Comparison of ENCODE assay signal across 8 cellular contexts in genomic region chr6:84033523-84034451, GRCh38. TPM values are rescaled to one million over a fixed set of nuclear protein-coding genes. Genes with fewer than 3 reads are reported as not detected.
DNase-seq lines count a peak whose midpoint lies in the region; ATAC-seq and TF ChIP-seq lines count a peak whose summit lies in the region.

Gene MRAP2, plus strand, starts transcription at chr6:84033772. Its CDS starts 21,547 bp downstream, at chr6:84055319.

- H3K9me3 ChIP-seq in CD8-positive, alpha-beta T cell (ENCODE audit: low read length) = no peaks in the 10 kb centered on the region
- no peaks in the 10 kb centered on the region for H3K9me3 ChIP-seq in colonic mucosa
- H3K9me3 ChIP-seq in transverse colon = no peaks in the 10 kb centered on the region

- no peaks in the 10 kb centered on the region for H3K36me3 Mint-ChIP-seq in CD8-positive, alpha-beta T cell
- H3K36me3 Mint-ChIP-seq in activated CD4-positive, alpha-beta T cell treated with anti-CD3 and anti-CD28 coated beads, Interleukin-2, amount 10 ng/mL, durations not matched to agents 24 days and 14 days (ENCODE audit: low read depth) = no peaks in the 10 kb centered on the region

- no peaks in the 10 kb centered on the region for H3K9me3 Mint-ChIP-seq in CD8-positive, alpha-beta T cell
- no peaks in the 10 kb centered on the region for H3K9me3 Mint-ChIP-seq in activated CD4-positive, alpha-beta T cell treated with anti-CD3 and anti-CD28 coated beads, Interleukin-2, amount 10 ng/mL, durations not matched to agents 24 days and 14 days

- in situ Hi-C loops in transverse colon (cut with MboI; ENCODE audit: low pct_ligation_motif_present in 1 of 4, low pct_unique_long_range_greater_than_20kb in 1 of 4, low sequenced_read_pairs in 3 of 4) = no loop called here

- no peak for TF ChIP-seq POLR2A in transverse colon (IDR thresholded peaks at IDR 0.05)

- H3K27ac ChIP-seq in CD8-positive, alpha-beta T cell (ENCODE audit: low read depth, low read length) = no peak within 1 kb of the TSS
- peak within 1 kb of the TSS; percentile 65 for H3K27ac ChIP-seq in colonic mucosa
- peak within 1 kb of the TSS; percentile 50 to 65 (median 60) for H3K27ac ChIP-seq in transverse colon

- intact Hi-C loops in CD8-positive, alpha-beta T cell (cut with DNase I, micrococcal nuclease) = no loop called here
- intact Hi-C loops in colonic mucosa (cut with DNase I) (no loop called here), transverse colon (cut with DNase I; ENCODE audit: low total_unique reads) (no loop called here)
- intact Hi-C loops in activated CD4-positive, alpha-beta T cell treated with anti-CD3 and anti-CD28 coated beads, Interleukin-2, amount 10 ng/mL, durations not matched to agents 24 days and 14 days (cut with micrococcal nuclease) = no loop called here

- no peaks in the 10 kb centered on the region for H3K4me1 ChIP-seq in CD8-positive, alpha-beta T cell (ENCODE audit: insufficient read depth, low read length)
- H3K4me1 ChIP-seq in colonic mucosa (no peaks in the 10 kb centered on the region), transverse colon (peaks cover 0 to 13% (median 4%) of the 10 kb centered on the region in 4 donors)

- no peak for DNase-seq in CD8-positive, alpha-beta T cell
- peak; percentile 2 for DNase-seq in NCI-H460 (ENCODE audit: extremely low read depth, low read depth)
- DNase-seq in colonic mucosa = peak; percentile 45
- DNase-seq in lung microvascular endothelial cell (ENCODE audit: low read depth in 2 of 2) = peak; percentile 3 to 21
- peak; percentile 50 for DNase-seq in transverse colon
- DNase-seq in OCI-M2 (lab: John Stamatoyannopoulos, UW; ENCODE audit: unreplicated experiment) = no peak
- DNase-seq in activated CD4-positive, alpha-beta T cell treated with anti-CD3 and anti-CD28 coated beads, Interleukin-2, amount 10 ng/mL, durations not matched to agents 24 days and 14 days = no peak

- H3K4me3 Mint-ChIP-seq in CD8-positive, alpha-beta T cell = peak within 1 kb of the TSS; percentile 22
- H3K4me3 Mint-ChIP-seq in activated CD4-positive, alpha-beta T cell treated with anti-CD3 and anti-CD28 coated beads, Interleukin-2, amount 10 ng/mL, durations not matched to agents 24 days and 14 days = no peak within 1 kb of the TSS

- peaks cover 56% of the 10 kb centered on the region for H3K27me3 Mint-ChIP-seq in CD8-positive, alpha-beta T cell (ENCODE audit: low read depth)
- H3K27me3 Mint-ChIP-seq in activated CD4-positive, alpha-beta T cell treated with anti-CD3 and anti-CD28 coated beads, Interleukin-2, amount 10 ng/mL, durations not matched to agents 24 days and 14 days = peaks cover 36% of the 10 kb centered on the region

- POLR2A ChIA-PET in CD8-positive, alpha-beta T cell (lab: Charles Lee) = no interaction called here

- TF ChIP-seq EP300 in transverse colon (IDR thresholded peaks at IDR 0.05; ENCODE audit: low read depth) = no peak

- no peak for TF ChIP-seq CTCF in CD8-positive, alpha-beta T cell (IDR thresholded peaks at IDR 0.05)
- TF ChIP-seq CTCF in colonic mucosa (IDR thresholded peaks at IDR 0.05) (no peak), transverse colon (IDR thresholded peaks at IDR 0.05) (no peak)

- CTCF ChIA-PET in CD8-positive, alpha-beta T cell (lab: Charles Lee) = no interaction called here

- WGBS in transverse colon (ENCODE audit: low coverage in 1 of 2), 2 donors = 3% methylated on average over 62 of the region's 78 CpGs; no CpG with 5 or more reads in 1 of the 2 donors

- no peaks in the 10 kb centered on the region for H3K27me3 ChIP-seq in CD8-positive, alpha-beta T cell (ENCODE audit: insufficient read depth, low read length)
- H3K27me3 ChIP-seq in colonic mucosa (no peaks in the 10 kb centered on the region), transverse colon (peaks cover 25% of the 10 kb centered on the region)

- H3K4me3 ChIP-seq in CD8-positive, alpha-beta T cell (ENCODE audit: low read depth, low read length) = no peak within 1 kb of the TSS
- H3K4me3 ChIP-seq in colonic mucosa (peak within 1 kb of the TSS; percentile 54), transverse colon (peak within 1 kb of the TSS; percentile 34 to 64 (median 48))

- no peaks in the 10 kb centered on the region for H3K36me3 ChIP-seq in CD8-positive, alpha-beta T cell (ENCODE audit: insufficient read depth, low read length)
- H3K36me3 ChIP-seq in colonic mucosa (no peaks in the 10 kb centered on the region), transverse colon (no peaks in the 10 kb centered on the region)

- H3K4me1 Mint-ChIP-seq in CD8-positive, alpha-beta T cell (ENCODE audit: low read depth) = peaks cover 3% of the 10 kb centered on the region
- H3K4me1 Mint-ChIP-seq in activated CD4-positive, alpha-beta T cell treated with anti-CD3 and anti-CD28 coated beads, Interleukin-2, amount 10 ng/mL, durations not matched to agents 24 days and 14 days = no peaks in the 10 kb centered on the region

- peak within 1 kb of the TSS; percentile 46 to 69 for H3K9ac ChIP-seq in colonic mucosa (ENCODE audit: low read depth in 2 of 2, low read length in 2 of 2)

- no peak for ATAC-seq in CD8-positive, alpha-beta T cell
- ATAC-seq in GM21529 (IDR thresholded peaks at IDR 0.05; ENCODE audit: unreplicated experiment) = peak; percentile 58

- H3K27ac Mint-ChIP-seq in CD8-positive, alpha-beta T cell = no peak within 1 kb of the TSS
- H3K27ac Mint-ChIP-seq in activated CD4-positive, alpha-beta T cell treated with anti-CD3 and anti-CD28 coated beads, Interleukin-2, amount 10 ng/mL, durations not matched to agents 24 days and 14 days = no peak within 1 kb of the TSS

RNA-seq across cellular contexts. Expression of gene MRAP2, which starts in this region (rescaled TPM):
- total RNA-seq in CD8-positive, alpha-beta T cell = not detected
- 0.87 and 0.95 TPM in 2 replicates for total RNA-seq in NCI-H460 (2014; rRNA removed; shearing (Covaris generic))
- polyA plus RNA-seq in NCI-H460 (2014; cell fraction: nucleus; rRNA removed) = 2.8 and 4.2 TPM in 2 replicates
- total RNA-seq in colonic mucosa (10 to 100 TPM in 1 of 2 donors, 1 to 10 TPM in 1; 7.3 to 14.6 TPM), lung microvascular endothelial cell (1.3 and 1.8 TPM in 2 replicates), transverse colon (1 to 10 TPM in 3 of 4 donors, under 1 TPM in 1; 0.80 to 5.1 (median 2.9) TPM)
- total RNA-seq in activated CD4-positive, alpha-beta T cell treated with anti-CD3 and anti-CD28 coated beads, Interleukin-2, amount 10 ng/mL, durations not matched to agents 24 days and 14 days = not detected in 2 replicates

Comparison
In these comparisons a context has a peak if more than half of its experiments do, and no peak if none do; other contexts are left out.
1. DNase-seq: peak in NCI-H460 (single experiment), colonic mucosa (single experiment), lung microvascular endothelial cell (2 of 2) and transverse colon (single experiment); none in CD8-positive, alpha-beta T cell (0 of 7), OCI-M2 (single experiment) and activated CD4-positive, alpha-beta T cell treated with anti-CD3 and anti-CD28 coated beads, Interleukin-2, amount 10 ng/mL, durations not matched to agents 24 days and 14 days (single experiment).